ENCODE assay signal across 9 cellular contexts in genomic region chr9:15277400-15278137, GRCh38. TPM values are rescaled to one million over a fixed set of nuclear protein-coding genes. Genes with fewer than 3 reads are reported as not detected.
DNase-seq lines count a peak whose midpoint lies in the region; ATAC-seq, FAIRE-seq and TF ChIP-seq lines count a peak whose summit lies in the region.
"Had no signal": no experiment of that assay in that cellular context is flagged by ENCODE, and none has a peak within 500 bp of the region (broad histone marks: within the 10 kb centered on the region; RNA-seq: fewer than 3 reads in every experiment).

No MANE protein-coding gene starts in this region.

- no peaks in the 10 kb centered on the region for H3K9me3 ChIP-seq in A673 (ENCODE audit: low read depth, low read length, poor library complexity, severe bottlenecking)
- H3K9me3 ChIP-seq in endodermal cell (ENCODE audit: control insufficient read depth, low read length) = no peaks in the 10 kb centered on the region
- H3K9me3 ChIP-seq in pancreas = no peaks in the 10 kb centered on the region

- H3K4me1 Mint-ChIP-seq in endodermal cell = peaks cover 41% of the 10 kb centered on the region

- WGBS in endodermal cell (ENCODE audit: insufficient coverage in 1 of 2, insufficient read length in 1 of 2), 2 experiments = 81 to 85% methylated on average over 8 to 10 of the region's 10 CpGs
- WGBS in pancreas, 2 donors = 47% methylated on average over 10 of the region's 10 CpGs

- H3K9me3 Mint-ChIP-seq in endodermal cell = no peaks in the 10 kb centered on the region
- H3K9me3 Mint-ChIP-seq: central memory CD8-positive, alpha-beta T cell had no signal

- peak overlapping the region; percentile 88 for H3K27ac Mint-ChIP-seq in endodermal cell

- peak; percentile 89 for FAIRE-seq in pancreas (lab: Jason Lieb, UNC)

- no peak overlapping the region for H3K4me3 Mint-ChIP-seq in endodermal cell
- H3K4me3 Mint-ChIP-seq: central memory CD8-positive, alpha-beta T cell had no signal

- H3K27me3 Mint-ChIP-seq in endodermal cell (ENCODE audit: insufficient read depth) = no peaks in the 10 kb centered on the region
- H3K27me3 Mint-ChIP-seq: central memory CD8-positive, alpha-beta T cell had no signal

- BruUV-seq in A673 (replicated peaks; lab: Mats Ljungman, UMichigan) = no TSS peak

- H3K36me3 Mint-ChIP-seq in endodermal cell (ENCODE audit: low read depth) = peaks cover 31% of the 10 kb centered on the region

- intact Hi-C loops in A673 (cut with micrococcal nuclease; ENCODE audit: unreplicated experiment) (loop anchor here (5.0 to 10.0 kb wide), 2 partner anchors 147 to 330 kb away; partner anchors contain the start of gene SNAPC3), pancreas (cut with DNase I) (no loop called here)

- H3K27ac ChIP-seq in A673 (ENCODE audit: low read depth, low read length, poor library complexity, severe bottlenecking) (no peak overlapping the region), endodermal cell (ENCODE audit: low read depth, low read length) (no peak overlapping the region), pancreas (no peak overlapping the region)

- DNase-seq in A673 (ENCODE audit: low spot score) (peak; percentile 12), GM13977 (ENCODE audit: low spot score) (peak; percentile 29), NCI-H526 treated with DMSO at 0.1 percent for 48 hours (lab: John Stamatoyannopoulos, UW) (peak; percentile 20), endodermal cell (no peak), pancreas (no peak), SIG-M5 (lab: John Stamatoyannopoulos, UW) (no peak)

- in situ Hi-C loops in GM13977 (cut with MboI; ENCODE audit: low pct_unique_long_range_greater_than_20kb, low sequenced_read_pairs, unreplicated experiment) = loop anchor here (25.0 kb wide), 1 partner anchor 335 kb away; no protein-coding TSS in a partner anchor

- H3K4me1 ChIP-seq in A673 (ENCODE audit: insufficient read depth, low read length, poor library complexity, severe bottlenecking) (no peaks in the 10 kb centered on the region), endodermal cell (ENCODE audit: control insufficient read depth, insufficient read depth, low read length) (no peaks in the 10 kb centered on the region), pancreas (peaks cover 4 to 13% (median 12%) of the 10 kb centered on the region in 3 donors)

- H3K9ac ChIP-seq in endodermal cell (ENCODE audit: extremely low read depth, low read length, poor library complexity, severe bottlenecking) = no peak overlapping the region

- TF ChIP-seq CTCF in A673 (conservative IDR thresholded peaks at IDR 0.05; ENCODE audit: low read depth, low read length) = peak; percentile 47; the same call in 1 of the 2 replicates
- TF ChIP-seq CTCF in GM13977 (IDR thresholded peaks at IDR 0.05; ENCODE audit: extremely low read depth, insufficient read depth, missing control alignments) = peak; percentile 36
- TF ChIP-seq CTCF in endodermal cell (conservative IDR thresholded peaks at IDR 0.05) = peak; percentile 67
- peak in 3 of 4 donors; percentile 21 to 24 (median 21) for TF ChIP-seq CTCF in pancreas (IDR thresholded peaks at IDR 0.05)

- H3K27me3 ChIP-seq in A673 (replicated peaks; ENCODE audit: insufficient read depth, low read depth, low read length, poor library complexity) (no peaks in the 10 kb centered on the region), endodermal cell (ENCODE audit: control insufficient read depth, insufficient read depth, low read length, poor library complexity, severe bottlenecking) (no peaks in the 10 kb centered on the region), pancreas (no peaks in the 10 kb centered on the region)

- no peaks in the 10 kb centered on the region for H3K36me3 ChIP-seq in A673 (ENCODE audit: insufficient read depth, low read length, poor library complexity, severe bottlenecking)
- H3K36me3 ChIP-seq in endodermal cell (ENCODE audit: control insufficient read depth, insufficient read depth, low read length) = peaks cover 8% of the 10 kb centered on the region
- no peaks in the 10 kb centered on the region for H3K36me3 ChIP-seq in pancreas

- ATAC-seq in pancreas (peak; percentile 74 to 87 (median 84)), HG02571 (IDR thresholded peaks at IDR 0.05; ENCODE audit: unreplicated experiment) (no peak), GM21619 (IDR thresholded peaks at IDR 0.05; ENCODE audit: unreplicated experiment) (no peak)

- CTCF ChIA-PET in A673 (lab: Charles Lee) = no interaction called here

- no peak overlapping the region for H3K4me3 ChIP-seq in A673 (ENCODE audit: low read depth, low read length, poor library complexity, severe bottlenecking)
- no peak overlapping the region for H3K4me3 ChIP-seq in endodermal cell (ENCODE audit: low read length)
- no peak overlapping the region for H3K4me3 ChIP-seq in pancreas

- POLR2A ChIA-PET in A673 (lab: Charles Lee; ENCODE audit: low non-redundant PET) = no interaction called here

RNA-seq across cellular contexts. Expression of gene TTC39B, which starts 29.4 kb away (rescaled TPM):
- total RNA-seq in A673 (2021) (0.52 and 1.6 TPM in 2 replicates), endodermal cell (10 to 100 TPM; 53.5 to 69.5 TPM), pancreas (10 to 100 TPM in 2 of 6 donors, 1 to 10 TPM in 4; 3.7 to 12.1 (median 6.1) TPM)
- 6.8 TPM for polyA plus RNA-seq in endodermal cell (2013, experiment 1 of 2)
- polyA plus RNA-seq in endodermal cell (2013, experiment 2 of 2) = 5.8 TPM
- 1 to 10 TPM; 1.5 to 2.2 TPM for polyA plus RNA-seq in pancreas

Comparison
In these comparisons a context has a peak if more than half of its experiments do, and no peak if none do; other contexts are left out.
1. DNase-seq: peak in A673 (single experiment), GM13977 (single experiment) and NCI-H526 treated with DMSO at 0.1 percent for 48 hours (single experiment); none in endodermal cell (single experiment), pancreas (0 of 6) and SIG-M5 (single experiment).
2. ATAC-seq: peak in pancreas (4 of 4); none in HG02571 (single experiment) and GM21619 (single experiment).
3. RNA of gene TTC39B, which starts 29.4 kb away (total RNA-seq): 53.5 to 69.5 TPM in endodermal cell; 3.7 to 12.1 TPM in pancreas and 0.52 to 1.6 TPM in A673; every median in the first group is over 4 times any median in the second.
4. Peak in every context shown above with its lines, with median percentiles within 50 percentile points of each other: CTCF ChIP-seq.